ENCODE assay signal across 11 cellular contexts in genomic region chr13:98775844-98776598, GRCh38. TPM values are rescaled to one million over a fixed set of nuclear protein-coding genes. Genes with fewer than 3 reads are reported as not detected.
A peak's percentile ranks its signal among the peaks of the same experiment; 100 is the strongest.
DNase-seq lines count a peak whose midpoint lies in the region; ATAC-seq and TF ChIP-seq lines count a peak whose summit lies in the region.
"Had no signal": no experiment of that assay in that cellular context is flagged by ENCODE, and none has a peak within 500 bp of the region (broad histone marks: within the 10 kb centered on the region; RNA-seq: fewer than 3 reads in every experiment).

No MANE protein-coding gene starts in this region.

- TF ChIP-seq CTCF in PC-9 (conservative IDR thresholded peaks at IDR 0.05) (no peak), OCI-LY7 (conservative IDR thresholded peaks at IDR 0.05; ENCODE audit: low read length) (no peak)

- H3K4me2 ChIP-seq in PC-9 (peak overlapping the region; percentile 37), OCI-LY7 (ENCODE audit: low read length) (no peak overlapping the region)

- H3F3A ChIP-seq in PC-9 (ENCODE audit: insufficient read depth, low read depth): peaks cover 12% of the 10 kb centered on the region

- POLR2A ChIA-PET in PC-9 (lab: Charles Lee; ENCODE audit: unreplicated experiment): interaction anchor here (0.6 kb wide), 2 partner anchors 1343 to 1543 kb away, joined by 3 to 5 read pairs; no protein-coding TSS in a partner anchor
- POLR2A ChIA-PET in OCI-LY7 (lab: Charles Lee): interaction anchor here (0.8 kb wide), 1 partner anchor 18 kb away, joined by 3 read pairs; no protein-coding TSS in a partner anchor

- ATAC-seq in GM19351 (IDR thresholded peaks at IDR 0.05; ENCODE audit: unreplicated experiment): no peak
- ATAC-seq in GM18519 (IDR thresholded peaks at IDR 0.05; ENCODE audit: low FRiP score, unreplicated experiment): no peak

- H3K9me2 ChIP-seq in PC-9 (ENCODE audit: insufficient read depth) (no peaks in the 10 kb centered on the region), OCI-LY7 (ENCODE audit: insufficient read depth, low read length) (no peaks in the 10 kb centered on the region)

- intact Hi-C loops in PC-9 (cut with micrococcal nuclease; ENCODE audit: unreplicated experiment): loop anchor here (5.0 kb wide), 1 partner anchor 104 kb away; no protein-coding TSS in a partner anchor
- intact Hi-C loops in OCI-LY7 (cut with micrococcal nuclease; ENCODE audit: unreplicated experiment): no loop called here

- no peaks in the 10 kb centered on the region for H3K79me2 ChIP-seq in PC-9 (ENCODE audit: low read depth)
- H3K79me2 ChIP-seq in OCI-LY7 (ENCODE audit: insufficient read depth, low read depth, low read length): no peaks in the 10 kb centered on the region

- H3K4me1 ChIP-seq in PC-9 (replicated peaks; ENCODE audit: insufficient read depth): peaks cover 11% of the 10 kb centered on the region
- no peaks in the 10 kb centered on the region for H3K4me1 ChIP-seq in OCI-LY7 (ENCODE audit: insufficient read depth, low read length, poor library complexity, severe bottlenecking)

- DNase-seq in ELR (ENCODE audit: low read depth): peak; percentile 96
- DNase-seq in PC-9: peak; percentile 87 to 99
- peak; percentile 30 for DNase-seq in dermis blood vessel endothelial cell
- DNase-seq in myocyte (ENCODE audit: low read depth): peak; percentile 16
- DNase-seq in OCI-LY7 (ENCODE audit: low spot score): no peak
- DNase-seq in NCI-H2171 treated with DMSO at 0.1 percent for 48 hours (lab: John Stamatoyannopoulos, UW): no peak
- DNase-seq: CD4-positive, CD25-positive, alpha-beta regulatory T cell; NCI-H2081 treated with DMSO at 0.1 percent for 48 hours; OCI-M1 had no signal

- BruUV-seq in PC-9 (replicated peaks; lab: Mats Ljungman, UMichigan): no TSS peak
- BruUV-seq in OCI-LY7 (replicated peaks; lab: Mats Ljungman, UMichigan): no TSS peak

- CTCF ChIA-PET in PC-9 (lab: Charles Lee) (interaction anchor here (0.5 to 1.0 kb wide), 2 partner anchors 15 to 668 kb away, joined by 3 read pairs; no protein-coding TSS in a partner anchor), OCI-LY7 (lab: Charles Lee; ENCODE audit: unreplicated experiment) (no interaction called here)

- no peaks in the 10 kb centered on the region for H3K27me3 ChIP-seq in PC-9 (ENCODE audit: insufficient read depth, low read depth)

- H3K27ac ChIP-seq in PC-9 (peak overlapping the region; percentile 54), OCI-LY7 (ENCODE audit: low read depth, low read length, poor library complexity, severe bottlenecking) (no peak overlapping the region)

- no peak overlapping the region for H3K4me3 ChIP-seq in PC-9
- H3K4me3 ChIP-seq in OCI-LY7 (ENCODE audit: low read depth, low read length, poor library complexity, severe bottlenecking): no peak overlapping the region

- H3K36me3 ChIP-seq in PC-9 (ENCODE audit: low read depth) (no peaks in the 10 kb centered on the region), OCI-LY7 (ENCODE audit: insufficient read depth, low read length) (no peaks in the 10 kb centered on the region)

- no peak overlapping the region for H2AFZ ChIP-seq in PC-9
- H2AFZ ChIP-seq in OCI-LY7 (ENCODE audit: low read length): no peak overlapping the region

- no peaks in the 10 kb centered on the region for H4K20me1 ChIP-seq in PC-9 (ENCODE audit: insufficient read depth)
- no peaks in the 10 kb centered on the region for H4K20me1 ChIP-seq in OCI-LY7 (ENCODE audit: insufficient read depth, low read length)

- H3K9me3 ChIP-seq in PC-9 (ENCODE audit: insufficient read depth, low read depth) (no peaks in the 10 kb centered on the region), OCI-LY7 (ENCODE audit: low read length) (no peaks in the 10 kb centered on the region)

RNA-seq across cellular contexts. Expression of gene SLC15A1, which starts 23.5 kb away (rescaled TPM):
- total RNA-seq in PC-9 (2021) (0.55 and 0.65 TPM in 2 replicates), dermis blood vessel endothelial cell (0.05 TPM in 1 of 2 replicates, not detected in the other), myocyte (not detected in 2 replicates), OCI-LY7 (2022) (not detected in 2 replicates)
- not detected for polyA plus RNA-seq in myocyte (2012)
- total RNA-seq in OCI-LY7 (2014; rRNA removed; shearing (Covaris generic)): not detected in 2 replicates
- total RNA-seq: CD4-positive, CD25-positive, alpha-beta regulatory T cell had no signal
- polyA plus RNA-seq: CD4-positive, CD25-positive, alpha-beta regulatory T cell had no signal

Comparison
In these comparisons a context has a peak if more than half of its experiments do, and no peak if none do; other contexts are left out.
1. DNase-seq: peak in ELR (single experiment), PC-9 (2 of 2), dermis blood vessel endothelial cell (single experiment) and myocyte (single experiment); none in OCI-LY7 (single experiment) and NCI-H2171 treated with DMSO at 0.1 percent for 48 hours (single experiment).